8 cellular contexts compared by ENCODE assay signal in the genomic region with DNA sequence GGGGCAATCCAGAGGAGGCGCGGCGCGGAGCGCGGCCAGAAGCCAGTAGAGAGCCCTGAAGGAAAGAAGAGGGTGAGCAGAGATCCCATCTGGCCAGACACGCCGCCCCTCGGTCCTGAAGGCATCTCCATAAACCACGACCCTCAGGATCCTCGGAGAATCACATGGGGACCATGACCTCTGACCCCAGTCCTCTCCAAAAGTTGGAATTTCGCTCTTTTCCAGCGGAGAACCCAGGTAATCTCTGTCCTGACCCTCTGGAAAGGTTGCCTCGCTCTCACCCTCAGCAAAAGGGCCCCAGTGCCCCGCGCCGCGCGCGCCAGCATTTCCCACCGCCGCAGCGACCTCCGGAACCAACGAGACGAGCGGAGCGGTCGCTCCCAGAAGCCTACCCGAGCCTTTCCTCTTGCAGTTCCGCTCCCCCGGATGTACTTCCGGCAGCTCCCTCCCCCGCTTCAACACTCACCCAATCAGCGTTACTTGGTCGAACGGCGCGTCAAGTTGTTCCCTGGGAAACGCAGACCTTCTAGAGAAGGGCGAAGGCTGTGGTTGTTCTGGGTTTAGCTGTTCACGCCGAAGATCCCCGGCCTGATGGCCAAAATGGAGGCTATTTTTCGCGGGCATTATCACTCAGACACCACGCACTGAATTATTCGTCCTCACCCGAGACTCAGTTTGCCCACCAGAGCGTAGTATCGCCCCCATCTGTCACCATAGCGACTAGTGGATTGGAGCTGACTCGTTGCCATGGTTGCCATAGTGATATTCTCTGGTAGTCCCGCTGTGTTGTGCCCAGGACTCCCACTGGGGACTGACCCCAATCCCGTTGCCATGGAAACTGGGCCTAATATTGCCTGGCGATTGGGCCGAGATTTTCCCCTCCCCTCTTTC. TPM values are rescaled to one million over a fixed set of nuclear protein-coding genes. Genes with fewer than 3 reads are reported as not detected.
A peak's percentile ranks its signal among the peaks of the same experiment; 100 is the strongest.
DNase-seq lines count a peak whose midpoint lies in the region; ATAC-seq and TF ChIP-seq lines count a peak whose summit lies in the region.

A gene with protein sequence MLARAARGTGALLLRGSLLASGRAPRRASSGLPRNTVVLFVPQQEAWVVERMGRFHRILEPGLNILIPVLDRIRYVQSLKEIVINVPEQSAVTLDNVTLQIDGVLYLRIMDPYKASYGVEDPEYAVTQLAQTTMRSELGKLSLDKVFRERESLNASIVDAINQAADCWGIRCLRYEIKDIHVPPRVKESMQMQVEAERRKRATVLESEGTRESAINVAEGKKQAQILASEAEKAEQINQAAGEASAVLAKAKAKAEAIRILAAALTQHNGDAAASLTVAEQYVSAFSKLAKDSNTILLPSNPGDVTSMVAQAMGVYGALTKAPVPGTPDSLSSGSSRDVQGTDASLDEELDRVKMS (minus strand): TSS at position 363 of the 891 bp plus-strand sequence. CDS start 37 bp downstream, at position 326.

- DNase-seq in BE2C: peak; percentile 95
- DNase-seq in GM19240 (ENCODE audit: insufficient read length, low spot score): peak; percentile 93
- peak; percentile 96 to 97 for DNase-seq in NCI-H526 (lab: John Stamatoyannopoulos, UW)
- DNase-seq in activated CD4-positive, alpha-beta T cell treated with anti-CD3 and anti-CD28 coated beads for 48 hours: peak; percentile 94
- peak; percentile 96 for DNase-seq in colonic mucosa
- DNase-seq in stimulated activated CD4-positive, alpha-beta T cell treated with anti-CD3 and anti-CD28 coated beads, Interleukin-1b, Interleukin-23, amount 100 ng/mL, for 4 hours (ENCODE audit: low read depth in 2 of 2): peak; percentile 79 to 83

- ATAC-seq in HG03460 (IDR thresholded peaks at IDR 0.05; ENCODE audit: unreplicated experiment): peak; percentile 98

- H3K9ac ChIP-seq in colonic mucosa (ENCODE audit: low read depth in 2 of 2, low read length in 2 of 2): peak within 1 kb of the TSS; percentile 73 to 83

- peaks cover 10% of the 10 kb centered on the region for H3K36me3 ChIP-seq in BE2C
- H3K36me3 ChIP-seq in colonic mucosa: peaks cover under 1% of the 10 kb centered on the region

- H3K4me1 ChIP-seq in BE2C (peaks cover 7% of the 10 kb centered on the region), colonic mucosa (peaks cover 6% of the 10 kb centered on the region)

- intact Hi-C loops in colonic mucosa (cut with DNase I): no loop called here

- no peak for TF ChIP-seq CTCF in BE2C (IDR thresholded peaks at IDR 0.05; ENCODE audit: low read depth, low read length)
- TF ChIP-seq CTCF in colonic mucosa (IDR thresholded peaks at IDR 0.05): no peak

- H3K4me3 ChIP-seq in BE2C (ENCODE audit: low read depth, low read length): peak within 1 kb of the TSS; percentile 99
- H3K4me3 ChIP-seq in colonic mucosa: peak within 1 kb of the TSS; percentile 78

- H3K27ac ChIP-seq in colonic mucosa (peak within 1 kb of the TSS; percentile 60), layer of hippocampus (ENCODE audit: low read depth, low read length) (peak within 1 kb of the TSS; percentile 85)

- no peaks in the 10 kb centered on the region for H3K27me3 ChIP-seq in BE2C
- no peaks in the 10 kb centered on the region for H3K27me3 ChIP-seq in colonic mucosa
- no peaks in the 10 kb centered on the region for H3K27me3 ChIP-seq in layer of hippocampus (ENCODE audit: control insufficient read depth, insufficient read depth, low read length)

- H3K9me3 ChIP-seq in BE2C: no peaks in the 10 kb centered on the region
- H3K9me3 ChIP-seq in colonic mucosa: no peaks in the 10 kb centered on the region

RNA-seq across cellular contexts. Expression of the gene that starts here (rescaled TPM):
- polyA plus RNA-seq in BE2C (2012; ENCODE audit: insufficient read depth, insufficient read length, low read depth): 142 TPM
- 100 to 1,000 TPM; 111 to 233 TPM for total RNA-seq in colonic mucosa

Comparison
In these comparisons a context has a peak if more than half of its experiments do, and no peak if none do; other contexts are left out.
1. Peak in every context shown above with its lines: DNase-seq, ATAC-seq, H3K4me3 ChIP-seq and H3K27ac ChIP-seq.